In genomic region chr17:44363613-44364159, GRCh38 we compare ENCODE assay signal across 8 cellular contexts.
DNase-seq lines count a peak whose midpoint lies in the region; ATAC-seq and TF ChIP-seq lines count a peak whose summit lies in the region.

FAM171A2 (minus strand) TSS chr17:44363853; CDS start chr17:44363714, 139 bp downstream.

- peaks cover 2 to 6% of the 10 kb centered on the region in 2 donors for H3K4me1 ChIP-seq in mucosa of rectum (ENCODE audit: control insufficient read depth in 2 of 2, insufficient read depth in 2 of 2, low read length in 2 of 2)

- no peak within 1 kb of the TSS for H3K27ac ChIP-seq in mucosa of rectum (ENCODE audit: low read depth in 2 of 2, low read length in 2 of 2)

- H3K36me3 ChIP-seq in mucosa of rectum (ENCODE audit: control insufficient read depth in 2 of 2, insufficient read depth in 2 of 2, low read length in 2 of 2): no peaks in the 10 kb centered on the region

- H3K9me3 ChIP-seq in mucosa of rectum (ENCODE audit: control insufficient read depth in 2 of 2, low read length in 2 of 2): no peaks in the 10 kb centered on the region

- DNase-seq in DMS53 (lab: John Stamatoyannopoulos, UW) (peak; percentile 88), NOMO-1 (lab: John Stamatoyannopoulos, UW; ENCODE audit: unreplicated experiment in 2 of 2) (peak; percentile 21 to 57), activated T-cell treated with anti-CD3 and anti-CD28 coated beads for 48 hours (ENCODE audit: low read depth) (peak; percentile 72), erythroblast (lab: John Stamatoyannopoulos, UW) (peak; percentile 73 to 82)
- DNase-seq in stimulated activated naive CD4-positive, alpha-beta T cell treated with Interleukin-2 at 50 U/mL for 16 hours (lab: John Stamatoyannopoulos, UW): peak; percentile 41

- peak within 1 kb of the TSS; percentile 39 to 44 for H3K4me3 ChIP-seq in mucosa of rectum (ENCODE audit: low read length in 2 of 2)

- H3K9ac ChIP-seq in mucosa of rectum (ENCODE audit: low read depth in 1 of 2, low read length in 2 of 2): peak within 1 kb of the TSS in 1 of 2 donors; percentile 10

- TF ChIP-seq POLR2A in erythroblast (IDR thresholded peaks at IDR 0.05; ENCODE audit: low read length): no peak

- ATAC-seq in HG02759 (IDR thresholded peaks at IDR 0.05; ENCODE audit: unreplicated experiment) (peak; percentile 74), GM18861 (IDR thresholded peaks at IDR 0.05; ENCODE audit: unreplicated experiment) (no peak)

- peaks cover 15 to 28% of the 10 kb centered on the region in 2 donors for H3K27me3 ChIP-seq in mucosa of rectum (ENCODE audit: control insufficient read depth in 2 of 2, insufficient read depth in 2 of 2, low read length in 2 of 2)
